ENCODE assay signal across 8 cellular contexts in genomic region chr10:67520924-67521520, GRCh38.
A peak's percentile ranks its signal among the peaks of the same experiment; 100 is the strongest.
DNase-seq lines count a peak whose midpoint lies in the region; ATAC-seq, FAIRE-seq and TF ChIP-seq lines count a peak whose summit lies in the region.

No MANE protein-coding gene starts in this region.

- H3K9me3 ChIP-seq in MG63 (no peaks in the 10 kb centered on the region), aorta (ENCODE audit: control insufficient read depth, low read length) (no peaks in the 10 kb centered on the region)

- TF ChIP-seq CTCF in AG04449 (IDR thresholded peaks at IDR 0.05; ENCODE audit: insufficient read depth, low read length, missing control alignments), result peak; percentile 74
- peak; percentile 77 for TF ChIP-seq CTCF in mesothelial cell of epicardium (IDR thresholded peaks at IDR 0.05; ENCODE audit: unreplicated experiment)

- CTCF ChIA-PET in AG04449 (lab: Yijun Ruan, JAX), result interaction anchor here (0.7 to 3.4 kb wide), 17 partner anchors 10 to 258 kb away, joined by 3 to 21 read pairs (median 5); no protein-coding TSS in a partner anchor

- peaks cover 28% of the 10 kb centered on the region for H3K4me1 Mint-ChIP-seq in mesothelial cell of epicardium

- H3K36me3 ChIP-seq in MG63, result no peaks in the 10 kb centered on the region
- no peaks in the 10 kb centered on the region for H3K36me3 ChIP-seq in aorta (ENCODE audit: control insufficient read depth in 1 of 2, insufficient read depth in 2 of 2, low read length in 1 of 2)

- no peaks in the 10 kb centered on the region for H3K27me3 ChIP-seq in MG63
- H3K27me3 ChIP-seq in aorta (ENCODE audit: control insufficient read depth in 1 of 2, insufficient read depth in 2 of 2, low read length in 1 of 2), result no peaks in the 10 kb centered on the region

- H3K27ac ChIP-seq in aorta (ENCODE audit: low read depth in 1 of 2, low read length in 2 of 2), result no peak overlapping the region

- H3K9me3 Mint-ChIP-seq in mesothelial cell of epicardium, result no peaks in the 10 kb centered on the region

- H3K4me1 ChIP-seq in aorta (ENCODE audit: control insufficient read depth in 1 of 2, insufficient read depth in 2 of 2, low read length in 2 of 2), result no peaks in the 10 kb centered on the region

- peak; percentile 78 for ATAC-seq in aorta (ENCODE audit: low FRiP score)

- intact Hi-C loops in aorta (cut with DNase I), result loop anchor here in 1 of 2 donors (5.0 kb wide), 1 partner anchor 214 kb away; no protein-coding TSS in a partner anchor

- no peak overlapping the region for H3K27ac Mint-ChIP-seq in mesothelial cell of epicardium

- peak; percentile 83 for FAIRE-seq in endometrium (lab: Jason Lieb, UNC)

- DNase-seq in AG04449 (ENCODE audit: low read depth, low spot score) (peak; percentile 5), GM03348 (ENCODE audit: low spot score) (peak; percentile 57), HCEC 1CT (peak; percentile 58), MG63 (peak; percentile 27), T-helper 9 cell (peak; percentile 10), mesothelial cell of epicardium (ENCODE audit: low spot score in 2 of 2, unreplicated experiment in 2 of 2) (peak in 1 of 2 experiments; percentile 59), aorta (no peak)

- 1 to 4% methylated on average over 5 of the region's 5 CpGs for WGBS in aorta, 2 donors

- no peaks in the 10 kb centered on the region for H3K36me3 Mint-ChIP-seq in mesothelial cell of epicardium

- no peak overlapping the region for H3K4me3 Mint-ChIP-seq in mesothelial cell of epicardium

- H3K27me3 Mint-ChIP-seq in mesothelial cell of epicardium (ENCODE audit: low read depth), result peaks cover 2% of the 10 kb centered on the region

- H3K4me3 ChIP-seq in AG04449 (ENCODE audit: low read depth, low read length), result no peak overlapping the region
- no peak overlapping the region for H3K4me3 ChIP-seq in MG63
- no peak overlapping the region for H3K4me3 ChIP-seq in aorta (ENCODE audit: low read length in 2 of 2)

- POLR2A ChIA-PET in AG04449 (lab: Yijun Ruan, JAX), result no interaction called here

Comparison
In these comparisons a context has a peak if more than half of its experiments do, and no peak if none do; other contexts are left out.
1. DNase-seq: peak in AG04449 (single experiment), GM03348 (single experiment), HCEC 1CT (single experiment), MG63 (single experiment) and T-helper 9 cell (single experiment); none in aorta (0 of 2).